Comparison of ENCODE assay signal across 14 cellular contexts in the genomic region with DNA sequence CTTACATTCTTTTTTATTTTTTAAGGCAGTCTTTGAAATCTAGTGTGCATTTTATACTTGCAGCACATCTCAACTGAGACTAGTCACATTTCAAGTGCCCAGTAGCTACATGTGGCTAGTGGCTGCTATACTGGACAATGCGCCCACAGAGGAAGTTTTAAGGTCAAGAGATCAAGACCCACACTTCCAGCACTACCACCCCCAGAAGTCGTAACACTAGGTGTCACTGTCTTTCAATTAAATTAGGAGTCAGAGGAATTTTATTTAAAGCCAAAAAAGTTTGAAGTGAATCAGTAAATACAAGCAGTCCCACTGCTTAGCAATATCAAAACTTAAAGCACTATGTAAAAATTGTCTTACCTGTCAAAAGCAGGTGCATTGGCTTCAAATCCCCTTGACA. TPM values are rescaled to one million over a fixed set of nuclear protein-coding genes. Genes with fewer than 3 reads are reported as not detected.
DNase-seq lines count a peak whose midpoint lies in the region; ATAC-seq and TF ChIP-seq lines count a peak whose summit lies in the region.
"Had no signal": no experiment of that assay in that cellular context is flagged by ENCODE, and none has a peak within 500 bp of the region (broad histone marks: within the 10 kb centered on the region; RNA-seq: fewer than 3 reads in every experiment).

No MANE protein-coding gene starts in this region.

- H3K9ac ChIP-seq in mesendoderm (ENCODE audit: low read length), result no peak overlapping the region

- H2BK15ac ChIP-seq in mesendoderm (replicated peaks; ENCODE audit: low read depth), result no peak overlapping the region

- H3K36me3 ChIP-seq in WERI-Rb-1 (peaks cover 60% of the 10 kb centered on the region), mesendoderm (ENCODE audit: control insufficient read depth, insufficient read depth, low read length) (no peaks in the 10 kb centered on the region)

- H3K79me1 ChIP-seq in mesendoderm (ENCODE audit: low read length), result no peaks in the 10 kb centered on the region

- H3K9me3 ChIP-seq in WERI-Rb-1 (ENCODE audit: severe bottlenecking), result no peaks in the 10 kb centered on the region
- H3K9me3 ChIP-seq: esophagus muscularis mucosa had no signal

- no peak overlapping the region for H3K4me2 ChIP-seq in mesendoderm (ENCODE audit: low read length)

- DNase-seq in MV-4-11 (lab: John Stamatoyannopoulos, UW) (peak; percentile 29), WERI-Rb-1 (no peak), mesendoderm (peak; percentile 14), CD1c-positive myeloid dendritic cell (ENCODE audit: extremely low spot score) (no peak), OCI-M2 (lab: John Stamatoyannopoulos, UW; ENCODE audit: unreplicated experiment) (no peak)
- DNase-seq: CD4-positive, alpha-beta T cell; HFFc6; hippocampal formation; NCI-H1092 treated with DMSO at 0.1 percent for 48 hours; NCI-H2171 treated with DMSO at 0.1 percent for 48 hours had no signal

- no peak overlapping the region for H3K56ac ChIP-seq in mesendoderm (ENCODE audit: low read length)

- no peak for ATAC-seq in GM21390 (IDR thresholded peaks at IDR 0.05; ENCODE audit: unreplicated experiment)

- H4K8ac ChIP-seq in mesendoderm (ENCODE audit: low read depth, low read length), result no peak overlapping the region

- H3K79me2 ChIP-seq in mesendoderm (ENCODE audit: control insufficient read depth, insufficient read depth, low read length), result no peaks in the 10 kb centered on the region

- H2AK5ac ChIP-seq in mesendoderm (ENCODE audit: low read length), result no peak overlapping the region

- H2BK5ac ChIP-seq in mesendoderm (ENCODE audit: low read length), result no peak overlapping the region

- WGBS in mesendoderm (ENCODE audit: extremely low coverage, insufficient coverage, low lambda C conversion rate), result no CpG with 5 or more reads among the region's 2 CpGs

- H3K18ac ChIP-seq in mesendoderm (ENCODE audit: low read length), result no peak overlapping the region

- no peak overlapping the region for H3K4me3 ChIP-seq in WERI-Rb-1 (ENCODE audit: low read depth, low read length)
- no peak overlapping the region for H3K4me3 ChIP-seq in mesendoderm (ENCODE audit: low read length)
- H3K4me3 ChIP-seq: esophagus muscularis mucosa, SK-N-MC had no signal

- H3K4ac ChIP-seq in mesendoderm (ENCODE audit: low read depth, low read length), result no peak overlapping the region

- no peak overlapping the region for H3K23ac ChIP-seq in mesendoderm (ENCODE audit: low read length)

- no peaks in the 10 kb centered on the region for H3K27me3 ChIP-seq in WERI-Rb-1 (ENCODE audit: insufficient read depth, low read depth, severe bottlenecking)
- H3K27me3 ChIP-seq in mesendoderm (ENCODE audit: insufficient read depth, low read length, poor library complexity), result no peaks in the 10 kb centered on the region
- H3K27me3 ChIP-seq: esophagus muscularis mucosa had no signal

- TF ChIP-seq CTCF in GM12873 (IDR thresholded peaks at IDR 0.05; ENCODE audit: insufficient read depth, low read depth, low read length, missing control alignments), result peak; percentile 21
- TF ChIP-seq CTCF in WERI-Rb-1 (IDR thresholded peaks at IDR 0.05; ENCODE audit: low read depth, low read length), result 0 out of 2 replicates have a peak, but pooled peaks have one; percentile 11

- H3K27ac ChIP-seq in WERI-Rb-1, result no peak overlapping the region
- H3K27ac ChIP-seq in mesendoderm (ENCODE audit: low read depth, low read length), result no peak overlapping the region
- H3K27ac ChIP-seq: esophagus muscularis mucosa, SK-N-MC had no signal

- H3K4me1 ChIP-seq in mesendoderm (ENCODE audit: control insufficient read depth, low read depth, low read length), result no peaks in the 10 kb centered on the region
- H3K4me1 ChIP-seq: esophagus muscularis mucosa had no signal

- no peak overlapping the region for H2BK120ac ChIP-seq in mesendoderm (ENCODE audit: low read depth, low read length)

- H4K5ac ChIP-seq in mesendoderm (ENCODE audit: low read length), result no peak overlapping the region

RNA-seq across cellular contexts. Expression of gene SYNJ1, which starts 39.9 kb away (rescaled TPM):
- polyA plus RNA-seq in mesendoderm (2013, experiment 1 of 2), result 2.8 TPM
- polyA plus RNA-seq in mesendoderm (2013, experiment 2 of 2), result 3.4 TPM

Comparison
In these comparisons a context has a peak if more than half of its experiments do, and no peak if none do; other contexts are left out.
1. DNase-seq: peak in MV-4-11 (single experiment) and mesendoderm (single experiment); none in WERI-Rb-1 (single experiment), CD1c-positive myeloid dendritic cell (single experiment) and OCI-M2 (single experiment).